11 cellular contexts compared by ENCODE assay signal in genomic region chr3:70989174-70989573, GRCh38.
DNase-seq lines count a peak whose midpoint lies in the region; ATAC-seq and TF ChIP-seq lines count a peak whose summit lies in the region.
"Had no signal": no experiment of that assay in that cellular context is flagged by ENCODE, and none has a peak within 500 bp of the region (broad histone marks: within the 10 kb centered on the region; RNA-seq: fewer than 3 reads in every experiment).

No MANE protein-coding gene starts in this region.

- TF ChIP-seq EP300 in transverse colon (IDR thresholded peaks at IDR 0.05; ENCODE audit: low read depth): no peak

- TF ChIP-seq CTCF in brain microvascular endothelial cell (IDR thresholded peaks at IDR 0.05; ENCODE audit: low read depth, low read length, missing control alignments) (no peak), transverse colon (IDR thresholded peaks at IDR 0.05) (no peak)

- H3K36me3 ChIP-seq in brain microvascular endothelial cell (replicated peaks) (peaks cover 39% of the 10 kb centered on the region), transverse colon (peaks cover 0 to 27% (median 8%) of the 10 kb centered on the region in 4 donors)

- H3K4me1 ChIP-seq in transverse colon: peaks cover 0 to 43% (median 4%) of the 10 kb centered on the region in 4 donors

- H3K4me3 ChIP-seq in brain microvascular endothelial cell (ENCODE audit: low read depth, low read length) (no peak overlapping the region), transverse colon (no peak overlapping the region)
- H3K4me3 ChIP-seq: GM12878 had no signal

- H3K27me3 ChIP-seq in brain microvascular endothelial cell (replicated peaks) (no peaks in the 10 kb centered on the region), transverse colon (no peaks in the 10 kb centered on the region)
- H3K27me3 ChIP-seq: neutrophil had no signal

- no peak for ATAC-seq in GM18858 (IDR thresholded peaks at IDR 0.05; ENCODE audit: unreplicated experiment)
- ATAC-seq: GM12878 had no signal

- no peak for TF ChIP-seq POLR2A in transverse colon (IDR thresholded peaks at IDR 0.05)

- intact Hi-C loops in transverse colon (cut with DNase I; ENCODE audit: low total_unique reads): no loop called here

- in situ Hi-C loops in brain microvascular endothelial cell (cut with HindIII; ENCODE audit: low pct_ligation_motif_present, low sequenced_read_pairs) (no loop called here), transverse colon (cut with MboI; ENCODE audit: low pct_ligation_motif_present in 1 of 4, low pct_unique_long_range_greater_than_20kb in 1 of 4, low sequenced_read_pairs in 3 of 4) (loop anchor here in 1 of 4 donors (25.0 kb wide), 1 partner anchor 598 kb away; the partner anchor contains the start of gene FOXP1)

- H3K9me3 ChIP-seq in transverse colon: no peaks in the 10 kb centered on the region
- H3K9me3 ChIP-seq: neutrophil had no signal

- H3K27ac ChIP-seq in brain microvascular endothelial cell (peak overlapping the region; percentile 45), transverse colon (peak overlapping the region; percentile 4 to 63 (median 44))

- DNase-seq in NCI-H2171 treated with DMSO at 0.1 percent for 48 hours (lab: John Stamatoyannopoulos, UW): peak; percentile 21
- DNase-seq in NCI-H2171 (lab: John Stamatoyannopoulos, UW): no peak
- no peak for DNase-seq in brain microvascular endothelial cell
- peak; percentile 75 for DNase-seq in kidney tubule cell (ENCODE audit: low spot score)
- no peak for DNase-seq in transverse colon
- DNase-seq in SIG-M5 (lab: John Stamatoyannopoulos, UW): no peak
- DNase-seq in NCI-H2081 treated with DMSO at 0.1 percent for 48 hours (lab: John Stamatoyannopoulos, UW): no peak
- DNase-seq: OCI-M1 had no signal

- WGBS in transverse colon (ENCODE audit: low coverage in 1 of 2), 2 donors: 54 to 71% methylated on average over 3 of the region's 3 CpGs

Comparison
In these comparisons a context has a peak if more than half of its experiments do, and no peak if none do; other contexts are left out.
1. DNase-seq: peak in NCI-H2171 treated with DMSO at 0.1 percent for 48 hours (single experiment) and kidney tubule cell (single experiment); none in NCI-H2171 (single experiment), brain microvascular endothelial cell (single experiment), transverse colon (single experiment), SIG-M5 (single experiment) and NCI-H2081 treated with DMSO at 0.1 percent for 48 hours (single experiment).